In genomic region chr14:105685003-105685402, GRCh38 we compare ENCODE assay signal across 27 cellular contexts.
DNase-seq lines count a peak whose midpoint lies in the region; ATAC-seq and TF ChIP-seq lines count a peak whose summit lies in the region.
"Had no signal": no experiment of that assay in that cellular context is flagged by ENCODE, and none has a peak within 500 bp of the region (broad histone marks: within the 10 kb centered on the region; RNA-seq: fewer than 3 reads in every experiment).

No MANE protein-coding gene starts in this region.

- H3K27ac Mint-ChIP-seq in activated T-helper 17 cell treated with anti-CD3 and anti-CD28 coated beads, Interleukin-2, amount 50 U/mL, for 72 hours, result peak overlapping the region; percentile 5
- peak overlapping the region; percentile 96 to 99 (median 98) for H3K27ac Mint-ChIP-seq in naive B cell
- H3K27ac Mint-ChIP-seq: activated CD4-positive, alpha-beta T cell treated with anti-CD3 and anti-CD28 coated beads, Interleukin-2, amount 10 ng/mL, durations not matched to agents 7 days and 5 days; H9; nephron progenitor cell had no signal

- H4K20me1 ChIP-seq in DOHH2 (ENCODE audit: control insufficient read depth, insufficient read depth, low read depth, low read length) (no peaks in the 10 kb centered on the region), KMS-11 (ENCODE audit: insufficient read depth) (no peaks in the 10 kb centered on the region)

- H3K4me1 Mint-ChIP-seq in activated T-helper 17 cell treated with anti-CD3 and anti-CD28 coated beads, Interleukin-2, amount 50 U/mL, for 72 hours, result peaks cover 6% of the 10 kb centered on the region
- peaks cover 44 to 56% (median 52%) of the 10 kb centered on the region in 3 donors for H3K4me1 Mint-ChIP-seq in naive B cell
- H3K4me1 Mint-ChIP-seq: H9, nephron progenitor cell had no signal

- H2AFZ ChIP-seq in KMS-11 (ENCODE audit: low read depth), result no peak overlapping the region

- DNase-seq in naive B cell (no peak), germinal center (ENCODE audit: low spot score) (no peak), NCI-H128 (lab: John Stamatoyannopoulos, UW; ENCODE audit: unreplicated experiment) (no peak)
- DNase-seq: activated CD4-positive, alpha-beta T cell treated with anti-CD3 and anti-CD28 coated beads, Interleukin-2, amount 10 ng/mL, durations not matched to agents 7 days and 5 days; activated CD8-positive, alpha-beta memory T cell treated with anti-CD3 and anti-CD28 coated beads, Interleukin-2, amount 50 U/mL, for 4 hours; activated effector memory CD4-positive, alpha-beta T cell treated with anti-CD3 and anti-CD28 coated beads, Interleukin-2, amount 50 U/mL, for 16 hours; brain microvascular endothelial cell; EL; foreskin fibroblast; H9; hippocampal formation; immature natural killer cell; left ventricle myocardium superior; NCI-H1105 treated with DMSO at 0.1 percent for 48 hours; NCI-H2107; NCI-H446; nephron progenitor cell; stimulated activated CD4-positive, alpha-beta T cell treated with anti-CD3 and anti-CD28 coated beads, Interleukin-4, amount 100 ng/mL, for 1 hour; stimulated activated naive CD4-positive, alpha-beta T cell treated with Interleukin-2 at 50 U/mL for 16 hours; thyroid gland had no signal

- H3K79me2 ChIP-seq in DOHH2 (ENCODE audit: control insufficient read depth, low read length), result peaks cover 11% of the 10 kb centered on the region
- H3K79me2 ChIP-seq in KMS-11 (ENCODE audit: insufficient read depth, low read depth), result no peaks in the 10 kb centered on the region

- ATAC-seq in activated T-helper 17 cell treated with anti-CD3 and anti-CD28 coated beads, Interleukin-2, amount 50 U/mL, for 72 hours (replicated peaks), result no peak
- ATAC-seq in naive B cell (ENCODE audit: low read depth in 2 of 2), result no peak
- no peak for ATAC-seq in HG02588 (IDR thresholded peaks at IDR 0.05; ENCODE audit: unreplicated experiment)
- ATAC-seq: left ventricle myocardium superior, pancreas had no signal

- H3K27me3 Mint-ChIP-seq in activated T-helper 17 cell treated with anti-CD3 and anti-CD28 coated beads, Interleukin-2, amount 50 U/mL, for 72 hours, result no peaks in the 10 kb centered on the region
- H3K27me3 Mint-ChIP-seq in naive B cell, result no peaks in the 10 kb centered on the region
- H3K27me3 Mint-ChIP-seq: activated CD4-positive, alpha-beta T cell treated with anti-CD3 and anti-CD28 coated beads, Interleukin-2, amount 10 ng/mL, durations not matched to agents 7 days and 5 days had no signal

- H3K36me3 ChIP-seq in DOHH2 (ENCODE audit: control insufficient read depth, low read length), result peaks cover 7% of the 10 kb centered on the region
- H3K36me3 ChIP-seq in KMS-11 (ENCODE audit: insufficient read depth), result no peaks in the 10 kb centered on the region
- H3K36me3 ChIP-seq: brain microvascular endothelial cell, pancreas, right atrium auricular region, thyroid gland had no signal

- no peak overlapping the region for H3K4me3 Mint-ChIP-seq in activated T-helper 17 cell treated with anti-CD3 and anti-CD28 coated beads, Interleukin-2, amount 50 U/mL, for 72 hours
- peak overlapping the region; percentile 33 to 83 (median 64) for H3K4me3 Mint-ChIP-seq in naive B cell
- H3K4me3 Mint-ChIP-seq: activated CD4-positive, alpha-beta T cell treated with anti-CD3 and anti-CD28 coated beads, Interleukin-2, amount 10 ng/mL, durations not matched to agents 7 days and 5 days; immature natural killer cell; nephron progenitor cell had no signal

- peak overlapping the region; percentile 52 for H3K4me3 ChIP-seq in DOHH2 (ENCODE audit: low read length)
- no peak overlapping the region for H3K4me3 ChIP-seq in KMS-11 (IDR thresholded peaks at IDR 0.05; ENCODE audit: insufficient read depth, low read depth, low read length)
- H3K4me3 ChIP-seq: pancreas, right atrium auricular region, thyroid gland had no signal

- H3K9ac ChIP-seq in KMS-11, result peak overlapping the region; percentile 21; the same call in 1 of the 2 replicates

- H3F3A ChIP-seq in DOHH2 (ENCODE audit: control insufficient read depth, insufficient read depth), result peaks cover 3% of the 10 kb centered on the region; the same call in 1 of the 2 replicates

- H3K27ac ChIP-seq in DOHH2 (ENCODE audit: low read depth, low read length) (peak overlapping the region; percentile 97), KMS-11 (peak overlapping the region; percentile 80)
- H3K27ac ChIP-seq: brain microvascular endothelial cell, HL-60, pancreas, right atrium auricular region, thyroid gland had no signal

- H3K36me3 Mint-ChIP-seq in activated T-helper 17 cell treated with anti-CD3 and anti-CD28 coated beads, Interleukin-2, amount 50 U/mL, for 72 hours (ENCODE audit: low read depth), result no peaks in the 10 kb centered on the region
- H3K36me3 Mint-ChIP-seq in naive B cell, result no peaks in the 10 kb centered on the region
- H3K36me3 Mint-ChIP-seq: immature natural killer cell had no signal

- H3K4me2 ChIP-seq in DOHH2 (ENCODE audit: low read length) (peak overlapping the region; percentile 61), KMS-11 (no peak overlapping the region; the same call in 1 of the 2 replicates)

- H3K9me2 ChIP-seq in DOHH2 (replicated peaks; ENCODE audit: control insufficient read depth, low read length), result no peaks in the 10 kb centered on the region

- peaks cover 68% of the 10 kb centered on the region for H3K4me1 ChIP-seq in DOHH2 (ENCODE audit: control insufficient read depth, low read length)
- H3K4me1 ChIP-seq in KMS-11 (ENCODE audit: low read depth, poor library complexity, severe bottlenecking), result peaks cover 18% of the 10 kb centered on the region
- H3K4me1 ChIP-seq: pancreas, right atrium auricular region, thyroid gland had no signal

- no peaks in the 10 kb centered on the region for H3K9me3 Mint-ChIP-seq in activated T-helper 17 cell treated with anti-CD3 and anti-CD28 coated beads, Interleukin-2, amount 50 U/mL, for 72 hours
- H3K9me3 Mint-ChIP-seq in naive B cell, result peaks cover 0 to 5% (median 0%) of the 10 kb centered on the region in 7 donors
- H3K9me3 Mint-ChIP-seq: immature natural killer cell had no signal

- TF ChIP-seq CTCF in DOHH2 (IDR thresholded peaks at IDR 0.05; ENCODE audit: low read depth, low read length, poor library complexity, severe bottlenecking) (no peak), KMS-11 (conservative IDR thresholded peaks at IDR 0.05; ENCODE audit: low read depth, low read length) (no peak)

- H3K27me3 ChIP-seq in DOHH2 (ENCODE audit: control insufficient read depth, low read length) (no peaks in the 10 kb centered on the region), KMS-11 (ENCODE audit: insufficient read depth, low read depth) (no peaks in the 10 kb centered on the region)
- H3K27me3 ChIP-seq: brain microvascular endothelial cell, pancreas, right atrium auricular region, thyroid gland had no signal

- no peaks in the 10 kb centered on the region for H3K9me3 ChIP-seq in DOHH2 (ENCODE audit: control insufficient read depth, insufficient read depth, low read length)
- H3K9me3 ChIP-seq: pancreas, right atrium auricular region, thyroid gland had no signal
